Comparison of ENCODE assay signal across 1 cellular context in genomic region chr2:66574701-66575624, GRCh38.
A peak's percentile ranks its signal among the peaks of the same experiment; 100 is the strongest.
TF ChIP-seq lines count a peak whose summit lies in the region.

No MANE protein-coding gene starts in this region.

TF ChIP-seq in HEK293, 187 proteins besides CTCF, POLR2A, EP300 and RAD21 (continued from another document and continues in another):
- no peak for TF ChIP-seq ZNF704 (tag by site-specific recombination; IDR thresholded peaks at IDR 0.05)
- no peak for TF ChIP-seq ZNF114 (tag by site-specific recombination; IDR thresholded peaks at IDR 0.05)
- no peak for TF ChIP-seq ZNF561 (tag by site-specific recombination; IDR thresholded peaks at IDR 0.05; ENCODE audit: borderline replicate concordance)
- no peak for TF ChIP-seq IKZF3 (tag by site-specific recombination; IDR thresholded peaks at IDR 0.05)
- no peak for TF ChIP-seq ZNF48 (tag by site-specific recombination; IDR thresholded peaks at IDR 0.05)
- no peak for TF ChIP-seq ZNF155 (tag by site-specific recombination; IDR thresholded peaks at IDR 0.05)
- TF ChIP-seq KLF7 (tag by site-specific recombination; IDR thresholded peaks at IDR 0.05; ENCODE audit: borderline replicate concordance), result 0 out of 2 replicates have a peak, but pooled peaks have one; percentile 21
- TF ChIP-seq SP7 (tag by site-specific recombination; IDR thresholded peaks at IDR 0.05), result peak; percentile 81
- no peak for TF ChIP-seq ZNF747 (tag by site-specific recombination; IDR thresholded peaks at IDR 0.05)
- no peak for TF ChIP-seq KLF1 (tag by site-specific recombination; IDR thresholded peaks at IDR 0.05)
- TF ChIP-seq ZSCAN5A (tag by site-specific recombination; IDR thresholded peaks at IDR 0.05), result no peak
- peak; percentile 46 for TF ChIP-seq ZNF629 (tag by site-specific recombination; IDR thresholded peaks at IDR 0.05)
- TF ChIP-seq ZNF677 (tag by site-specific recombination; IDR thresholded peaks at IDR 0.05), result no peak
- TF ChIP-seq ZBTB17 (tag by site-specific recombination; IDR thresholded peaks at IDR 0.05), result peak; percentile 80
- TF ChIP-seq MYNN (tag by site-specific recombination; IDR thresholded peaks at IDR 0.05; ENCODE audit: borderline replicate concordance), result no peak
- no peak for TF ChIP-seq ZNF555 (tag by site-specific recombination; conservative IDR thresholded peaks at IDR 0.05)
- no peak for TF ChIP-seq ZNF792 (tag by site-specific recombination; IDR thresholded peaks at IDR 0.05)
- no peak for TF ChIP-seq ZNF626 (tag by site-specific recombination; IDR thresholded peaks at IDR 0.05)
- TF ChIP-seq ZNF791 (tag by site-specific recombination; IDR thresholded peaks at IDR 0.05), result no peak
- no peak for TF ChIP-seq PRDM2 (tag by site-specific recombination; IDR thresholded peaks at IDR 0.05; ENCODE audit: borderline replicate concordance)
- TF ChIP-seq KLF17 (tag by site-specific recombination; IDR thresholded peaks at IDR 0.05), result no peak
- peak; percentile 43; the same call in 1 of the 2 replicates for TF ChIP-seq KLF9 (tag by site-specific recombination; IDR thresholded peaks at IDR 0.05; ENCODE audit: low read depth)
- no peak for TF ChIP-seq REPIN1 (tag by site-specific recombination; IDR thresholded peaks at IDR 0.05; ENCODE audit: low read depth)
- TF ChIP-seq ZNF132 (tag by site-specific recombination; IDR thresholded peaks at IDR 0.05; ENCODE audit: borderline replicate concordance), result no peak
- peak; percentile 61 for TF ChIP-seq ZNF692 (tag by site-specific recombination; IDR thresholded peaks at IDR 0.05)
- no peak for TF ChIP-seq ZNF670 (tag by site-specific recombination; IDR thresholded peaks at IDR 0.05; ENCODE audit: low read depth)
- TF ChIP-seq ZSCAN16 (tag by site-specific recombination; IDR thresholded peaks at IDR 0.05), result no peak
- TF ChIP-seq ZNF18 (tag by site-specific recombination; IDR thresholded peaks at IDR 0.05), result 0 out of 2 replicates have a peak, but pooled peaks have one; percentile 33
- TF ChIP-seq ZNF776 (tag by site-specific recombination; IDR thresholded peaks at IDR 0.05; ENCODE audit: borderline replicate concordance), result no peak
- peak; percentile 27; the same call in 1 of the 2 replicates for TF ChIP-seq ZBTB8A (tag by site-specific recombination; IDR thresholded peaks at IDR 0.05)
- TF ChIP-seq ZNF585B (tag by site-specific recombination; IDR thresholded peaks at IDR 0.05), result no peak
- TF ChIP-seq TSHZ1 (tag by site-specific recombination; IDR thresholded peaks at IDR 0.05; ENCODE audit: borderline replicate concordance), result no peak
- TF ChIP-seq ZNF664 (tag by site-specific recombination; IDR thresholded peaks at IDR 0.05), result no peak
- no peak for TF ChIP-seq ZNF214 (tag by site-specific recombination; IDR thresholded peaks at IDR 0.05; ENCODE audit: borderline replicate concordance)
- TF ChIP-seq ZBTB1 (tag by site-specific recombination; IDR thresholded peaks at IDR 0.05), result no peak
- 0 out of 2 replicates have a peak, but pooled peaks have one; percentile 40 for TF ChIP-seq ZNF558 (tag by site-specific recombination; IDR thresholded peaks at IDR 0.05)
- TF ChIP-seq KLF10 (tag by site-specific recombination; IDR thresholded peaks at IDR 0.05), result no peak
- TF ChIP-seq ZNF121 (tag by site-specific recombination; IDR thresholded peaks at IDR 0.05), result no peak
- TF ChIP-seq ZNF707 (tag by site-specific recombination; IDR thresholded peaks at IDR 0.05), result no peak
- no peak for TF ChIP-seq ZNF548 (tag by site-specific recombination; IDR thresholded peaks at IDR 0.05)
- no peak for TF ChIP-seq ZNF280C (tag by site-specific recombination; IDR thresholded peaks at IDR 0.05)
- no peak for TF ChIP-seq ZNF571 (tag by site-specific recombination; IDR thresholded peaks at IDR 0.05)
- TF ChIP-seq EGR2 (tag by site-specific recombination; IDR thresholded peaks at IDR 0.05; ENCODE audit: low read depth), result peak; percentile 77; the same call in 1 of the 2 replicates
- TF ChIP-seq ZNF221 (tag by site-specific recombination; IDR thresholded peaks at IDR 0.05; ENCODE audit: borderline replicate concordance), result no peak
- no peak for TF ChIP-seq ZNF423 (tag by site-specific recombination; IDR thresholded peaks at IDR 0.05)
- TF ChIP-seq ZNF777 (tag by site-specific recombination; IDR thresholded peaks at IDR 0.05; ENCODE audit: borderline replicate concordance), result no peak
- no peak for TF ChIP-seq ZNF10 (tag by site-specific recombination; IDR thresholded peaks at IDR 0.05)
- TF ChIP-seq ZNF184 (tag by site-specific recombination; IDR thresholded peaks at IDR 0.05), result no peak
- TF ChIP-seq HOXA7 (CRISPR knock-in tag; IDR thresholded peaks at IDR 0.05; ENCODE audit: borderline replicate concordance), result no peak
- peak; percentile 63; the same call in 1 of the 2 replicates for TF ChIP-seq ZNF324 (tag by site-specific recombination; IDR thresholded peaks at IDR 0.05)
- TF ChIP-seq ZBTB7A (tag by site-specific recombination; IDR thresholded peaks at IDR 0.05; ENCODE audit: low read depth), result 0 out of 2 replicates have a peak, but pooled peaks have one; percentile 20
